8 cellular contexts compared by ENCODE assay signal in the genomic region with DNA sequence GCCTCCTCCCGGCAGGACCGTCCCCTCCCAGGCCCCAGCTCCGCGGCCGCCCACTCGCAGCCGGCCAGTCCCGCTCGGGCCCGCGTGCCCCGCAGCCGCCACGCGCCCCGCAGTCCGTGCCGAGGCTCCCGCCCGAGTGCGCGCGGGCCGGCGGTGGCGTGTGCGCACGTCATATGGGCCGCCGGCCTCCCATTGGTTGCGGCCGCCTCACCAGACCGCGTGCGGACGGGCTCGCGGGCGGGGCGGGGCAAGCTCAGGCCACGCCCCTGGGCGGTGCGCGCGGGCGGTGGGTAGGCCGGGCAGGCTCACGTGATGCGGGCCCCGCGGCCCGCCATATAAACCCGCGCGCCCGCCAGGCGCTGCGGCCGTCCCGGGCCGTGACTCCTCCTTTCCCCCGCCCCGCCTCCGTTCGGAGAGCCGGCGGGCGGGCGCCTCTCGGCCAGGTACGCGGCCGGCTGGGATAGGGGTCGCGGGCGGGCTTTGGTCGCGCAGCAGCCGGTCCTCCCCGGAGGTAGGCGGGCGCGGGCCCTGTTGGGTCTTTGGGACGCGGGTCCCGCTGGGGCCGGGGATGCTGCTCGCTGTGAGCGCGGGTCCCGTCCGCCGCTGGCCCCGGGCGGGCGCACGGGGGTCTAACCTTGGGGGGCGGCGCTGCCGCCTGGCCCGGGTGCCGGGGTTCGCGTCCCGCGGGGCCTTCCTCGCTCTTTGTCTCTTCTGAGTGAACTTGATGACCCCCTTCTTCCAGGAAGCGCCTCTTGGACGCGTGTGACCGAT. TPM values are rescaled to one million over a fixed set of nuclear protein-coding genes. Genes with fewer than 3 reads are reported as not detected.
DNase-seq lines count a peak whose midpoint lies in the region; ATAC-seq and TF ChIP-seq lines count a peak whose summit lies in the region.

A gene (plus strand): TSS at position 362 of the 771 bp plus-strand sequence. CDS start 408 bp downstream, at position 770.

- H3K4me2 ChIP-seq in IMR-90 (ENCODE audit: low read depth, low read length) (peak within 1 kb of the TSS; percentile 87), PC-9 (peak within 1 kb of the TSS; percentile 93)

- peak within 1 kb of the TSS; percentile 69 for H3K23ac ChIP-seq in IMR-90 (ENCODE audit: low read depth, low read length)

- H2AFZ ChIP-seq in IMR-90 (replicated peaks; ENCODE audit: low read length, poor library complexity) (peak within 1 kb of the TSS; percentile 93), PC-9 (peak within 1 kb of the TSS; percentile 86)

- no TSS peak for BruUV-seq in IMR-90 (replicated peaks; lab: Mats Ljungman, UMichigan)
- no TSS peak for BruUV-seq in PC-9 (replicated peaks; lab: Mats Ljungman, UMichigan)

- no peak for TF ChIP-seq CTCF in IMR-90 (conservative IDR thresholded peaks at IDR 0.05; ENCODE audit: low read depth, low read length)
- TF ChIP-seq CTCF in PC-9 (conservative IDR thresholded peaks at IDR 0.05): no peak

- H4K91ac ChIP-seq in IMR-90 (ENCODE audit: insufficient read depth, low read depth, low read length): peak within 1 kb of the TSS; percentile 87

- H3K56ac ChIP-seq in IMR-90 (ENCODE audit: extremely low read depth, insufficient read depth, low read length): peak within 1 kb of the TSS; percentile 83

- 0% methylated on average over 58 of the region's 111 CpGs; no CpG with 5 or more reads in 1 of the 2 experiments for WGBS in IMR-90 (ENCODE audit: extremely low coverage in 2 of 2, insufficient read length in 1 of 2), 2 experiments

- H3K27ac ChIP-seq in IMR-90 (ENCODE audit: insufficient read depth, low read length) (peak within 1 kb of the TSS; percentile 42), PC-9 (peak within 1 kb of the TSS; percentile 81)

- peak within 1 kb of the TSS; percentile 62 for H2AK5ac ChIP-seq in IMR-90 (ENCODE audit: low read depth, low read length)

- H3K18ac ChIP-seq in IMR-90 (ENCODE audit: low read depth, low read length): no peak within 1 kb of the TSS

- H3K79me2 ChIP-seq in PC-9 (ENCODE audit: low read depth): peaks cover 49% of the 10 kb centered on the region

- POLR2A ChIA-PET in IMR-90 (lab: Charles Lee; ENCODE audit: unreplicated experiment): interaction anchor here (0.6 to 1.0 kb wide), 2 partner anchors 82 to 101 kb away, joined by 3 to 5 read pairs; no protein-coding TSS in a partner anchor
- POLR2A ChIA-PET in PC-9 (lab: Charles Lee; ENCODE audit: unreplicated experiment): interaction anchor here (0.6 to 1.2 kb wide), 6 partner anchors 35 to 294 kb away, joined by 3 to 14 read pairs (median 6); no protein-coding TSS in a partner anchor

- peak within 1 kb of the TSS; percentile 98 for H2AK9ac ChIP-seq in IMR-90 (replicated peaks; ENCODE audit: low read depth, low read length, poor library complexity)

- no peak for TF ChIP-seq RAD21 in IMR-90 (IDR thresholded peaks at IDR 0.05; ENCODE audit: low read length)

- H4K20me1 ChIP-seq in IMR-90 (ENCODE audit: insufficient read depth, low read length) (peaks cover 18% of the 10 kb centered on the region), PC-9 (ENCODE audit: insufficient read depth) (peaks cover 28% of the 10 kb centered on the region)

- H3K9ac ChIP-seq in IMR-90 (ENCODE audit: low read depth, low read length): peak within 1 kb of the TSS; percentile 43

- H2BK5ac ChIP-seq in IMR-90 (ENCODE audit: low read depth, low read length, poor library complexity, severe bottlenecking): peak within 1 kb of the TSS; percentile 74

- H2BK120ac ChIP-seq in IMR-90 (ENCODE audit: low read depth, low read length): peak within 1 kb of the TSS; percentile 78

- dilution Hi-C loops in IMR-90 (cut with HindIII; ENCODE audit: low sequenced_read_pairs, unreplicated experiment): no loop called here

- H3K9me1 ChIP-seq in IMR-90 (ENCODE audit: insufficient read depth, low read length): peaks cover 15% of the 10 kb centered on the region

- H3K9me3 ChIP-seq in IMR-90 (ENCODE audit: control insufficient read depth, insufficient read depth, low read length): no peaks in the 10 kb centered on the region
- H3K9me3 ChIP-seq in PC-9 (ENCODE audit: insufficient read depth, low read depth): no peaks in the 10 kb centered on the region

- peaks cover 41% of the 10 kb centered on the region for H3F3A ChIP-seq in PC-9 (ENCODE audit: insufficient read depth, low read depth)

- H3K36me3 ChIP-seq in IMR-90 (ENCODE audit: control insufficient read depth, insufficient read depth, low read length) (no peaks in the 10 kb centered on the region), PC-9 (ENCODE audit: low read depth) (peaks cover 24% of the 10 kb centered on the region)

- H3K79me1 ChIP-seq in IMR-90 (ENCODE audit: low read depth in 1 of 2, low read length in 2 of 2): peaks cover 9 to 33% of the 10 kb centered on the region in 2 experiments; a peak in 3 of 4 replicates

- ATAC-seq in GM21528 (IDR thresholded peaks at IDR 0.05; ENCODE audit: low FRiP score, unreplicated experiment): peak; percentile 70
- ATAC-seq in IMR-90 (ENCODE audit: low read depth): peak; percentile 89

- DNase-seq in DMS114 treated with DMSO at 0.1 percent for 48 hours (lab: John Stamatoyannopoulos, UW; ENCODE audit: unreplicated experiment): peak; percentile 60
- DNase-seq in IMR-90: peak; percentile 92
- DNase-seq in PC-9: peak; percentile 83 to 98
- DNase-seq in activated T-cell treated with anti-CD3 and anti-CD28 coated beads, Interleukin-2, amount 50 U/mL, for 1 hour: peak; percentile 93
- DNase-seq in erythroblast (lab: John Stamatoyannopoulos, UW): peak; percentile 95 to 97
- peak; percentile 96 for DNase-seq in myocyte (ENCODE audit: low read depth)
- DNase-seq in stimulated activated CD8-positive, alpha-beta memory T cell treated with anti-CD3 and anti-CD28 coated beads, Interleukin-7, amount 100 ng/mL, for 48 hours (ENCODE audit: extremely low read depth in 1 of 2, low read depth in 1 of 2): peak; percentile 78 to 88

- in situ Hi-C loops in IMR-90 (cut with MboI; ENCODE audit: low sequenced_read_pairs): loop anchor here (5.0 kb wide), 1 partner anchor 90 kb away; no protein-coding TSS in a partner anchor

- H3K14ac ChIP-seq in IMR-90 (replicated peaks; ENCODE audit: low read depth, low read length): peak within 1 kb of the TSS; percentile 85

- H3K9me2 ChIP-seq in PC-9 (ENCODE audit: insufficient read depth): no peaks in the 10 kb centered on the region

- intact Hi-C loops in IMR-90 (cut with micrococcal nuclease) (loop anchor here (1.0 to 10.0 kb wide), 7 partner anchors 47 to 370 kb away; a partner anchor contains a TSS), PC-9 (cut with micrococcal nuclease; ENCODE audit: unreplicated experiment) (loop anchor here (1.0 to 2.0 kb wide), 6 partner anchors 35 to 293 kb away; no protein-coding TSS in a partner anchor)

- CTCF ChIA-PET in IMR-90 (lab: Yijun Ruan, JAX): interaction anchor here (0.6 to 2.7 kb wide), 5 partner anchors 48 to 370 kb away, joined by 3 to 15 read pairs (median 3); no protein-coding TSS in a partner anchor
- CTCF ChIA-PET in PC-9 (lab: Charles Lee): interaction anchor here (0.6 to 0.8 kb wide), 5 partner anchors 47 to 369 kb away, joined by 3 to 6 read pairs (median 5); no protein-coding TSS in a partner anchor

- H3K4me3 ChIP-seq in IMR-90 (ENCODE audit: insufficient read depth, low read depth, low read length) (peak within 1 kb of the TSS; percentile 55), PC-9 (peak within 1 kb of the TSS; percentile 90)

- peak within 1 kb of the TSS; percentile 27 to 87; a peak in 3 of 4 replicates for H4K8ac ChIP-seq in IMR-90 (ENCODE audit: low read depth in 2 of 2, low read length in 2 of 2)

- H2BK15ac ChIP-seq in IMR-90 (ENCODE audit: low read depth, low read length): peak within 1 kb of the TSS; percentile 17; the same call in 1 of the 3 replicates

- H4K5ac ChIP-seq in IMR-90 (ENCODE audit: low read depth, low read length): no peak within 1 kb of the TSS; the same call in 1 of the 2 replicates

- peak; percentile 94 for TF ChIP-seq POLR2A in IMR-90 (IDR thresholded peaks at IDR 0.05; ENCODE audit: low read depth, low read length)
- TF ChIP-seq POLR2A in erythroblast (IDR thresholded peaks at IDR 0.05; ENCODE audit: low read length): peak; percentile 96

- H3K4ac ChIP-seq in IMR-90 (ENCODE audit: low read depth, low read length): peak within 1 kb of the TSS; percentile 92

- H2BK20ac ChIP-seq in IMR-90 (ENCODE audit: low read depth, low read length): 0 out of 2 replicates have a peak within 1 kb of the TSS, but pooled peaks have one; percentile 63

- H3K4me1 ChIP-seq in IMR-90 (ENCODE audit: control insufficient read depth, insufficient read depth, low read length): peaks cover 4% of the 10 kb centered on the region
- peaks cover 42% of the 10 kb centered on the region for H3K4me1 ChIP-seq in PC-9 (replicated peaks; ENCODE audit: insufficient read depth)

- H3K27me3 ChIP-seq in IMR-90 (ENCODE audit: control insufficient read depth, insufficient read depth, low read length) (no peaks in the 10 kb centered on the region), PC-9 (ENCODE audit: insufficient read depth, low read depth) (no peaks in the 10 kb centered on the region)

TF ChIP-seq in IMR-90, 13 proteins besides CTCF, POLR2A, EP300 and RAD21 (continues in another document):
- TF ChIP-seq NFE2L2 (IDR thresholded peaks at IDR 0.05; ENCODE audit: low read depth, low read length) (no peak), MAFK (IDR thresholded peaks at IDR 0.05; ENCODE audit: low read depth, low read length) (no peak), SMC3 (IDR thresholded peaks at IDR 0.05; ENCODE audit: low read depth, low read length) (no peak), RFX5 (IDR thresholded peaks at IDR 0.05; ENCODE audit: low read depth, low read length) (0 out of 2 replicates have a peak, but pooled peaks have one; percentile 28), RCOR1 (IDR thresholded peaks at IDR 0.05; ENCODE audit: insufficient replicate concordance, low read length) (peak; percentile 7), FOS (IDR thresholded peaks at IDR 0.05; ENCODE audit: low read depth, low read length) (no peak)
- TF ChIP-seq, protein P1, sequence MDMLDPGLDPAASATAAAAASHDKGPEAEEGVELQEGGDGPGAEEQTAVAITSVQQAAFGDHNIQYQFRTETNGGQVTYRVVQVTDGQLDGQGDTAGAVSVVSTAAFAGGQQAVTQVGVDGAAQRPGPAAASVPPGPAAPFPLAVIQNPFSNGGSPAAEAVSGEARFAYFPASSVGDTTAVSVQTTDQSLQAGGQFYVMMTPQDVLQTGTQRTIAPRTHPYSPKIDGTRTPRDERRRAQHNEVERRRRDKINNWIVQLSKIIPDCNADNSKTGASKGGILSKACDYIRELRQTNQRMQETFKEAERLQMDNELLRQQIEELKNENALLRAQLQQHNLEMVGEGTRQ (IDR thresholded peaks at IDR 0.05; ENCODE audit: low read depth, low read length): peak; percentile 98

RNA-seq across cellular contexts. Expression of the gene that starts here (rescaled TPM):
- total RNA-seq in IMR-90 (2012; rRNA removed): 26.0 and 32.8 TPM in 2 replicates
- polyA plus RNA-seq in IMR-90 (2012; rRNA removed): 19.0 and 19.9 TPM in 2 replicates
- polyA plus RNA-seq in IMR-90 (2012; cell fraction: cytosol; rRNA removed): 14.0 and 17.9 TPM in 2 replicates
- polyA plus RNA-seq in IMR-90 (2012; cell fraction: nucleus; rRNA removed; ENCODE audit: low replicate concordance): 17.2 and 44.5 TPM in 2 replicates
- 75.7 and 103 TPM in 2 replicates for total RNA-seq in PC-9 (2021)
- total RNA-seq in myocyte: 313 and 655 TPM in 2 replicates
- polyA plus RNA-seq in myocyte (2012): 80.7 TPM

Comparison
In these comparisons a context has a peak if more than half of its experiments do, and no peak if none do; other contexts are left out.
1. Peak in every context shown above with its lines: DNase-seq, ATAC-seq, H3K4me3 ChIP-seq and H3K27ac ChIP-seq.